Comparison of ENCODE assay signal across 6 cellular contexts in the genomic region with DNA sequence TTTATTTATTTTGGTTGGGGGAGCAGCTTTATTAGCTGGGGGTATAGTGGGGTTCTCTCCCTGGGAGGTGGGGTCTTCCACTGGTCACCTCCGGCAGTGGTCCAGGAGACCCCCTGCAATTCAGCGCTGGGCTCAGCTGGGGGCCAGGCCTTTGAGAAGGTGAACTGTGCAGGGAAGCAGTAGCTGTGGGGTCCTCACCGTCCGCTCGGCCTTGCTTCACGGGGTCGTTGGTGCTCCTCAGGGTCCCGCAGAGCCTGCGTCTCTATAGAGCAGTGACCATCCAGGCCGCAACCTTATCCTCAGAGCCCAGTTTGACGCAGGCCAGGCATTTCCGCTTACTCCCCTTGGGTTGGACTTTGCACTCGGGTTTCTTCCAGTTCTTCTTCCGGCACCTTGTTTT.
"Had no signal": no experiment of that assay in that cellular context is flagged by ENCODE, and none has a peak within 500 bp of the region (broad histone marks: within the 10 kb centered on the region; RNA-seq: fewer than 3 reads in every experiment).

No MANE protein-coding gene starts in this region.

- H3K27ac Mint-ChIP-seq: IgD-negative memory B cell had no signal

- H3K27ac ChIP-seq: HL-60 had no signal

- H3K4me3 Mint-ChIP-seq: IgD-negative memory B cell had no signal

- H3K4me1 Mint-ChIP-seq: IgD-negative memory B cell had no signal

- DNase-seq: IMR-90, KBM-7 had no signal

- ATAC-seq: HepG2, K562 had no signal

- H3K4me3 ChIP-seq: K562 had no signal

- H3K27me3 Mint-ChIP-seq: IgD-negative memory B cell had no signal

- H3K36me3 Mint-ChIP-seq: IgD-negative memory B cell had no signal
